ENCODE assay signal across 8 cellular contexts in genomic region chr11:118437736-118438125, GRCh38. TPM values are rescaled to one million over a fixed set of nuclear protein-coding genes. Genes with fewer than 3 reads are reported as not detected.
DNase-seq lines count a peak whose midpoint lies in the region; ATAC-seq and TF ChIP-seq lines count a peak whose summit lies in the region.

No MANE protein-coding gene starts in this region.

- peak overlapping the region; percentile 90 for H3K4me3 ChIP-seq in astrocyte of the spinal cord (ENCODE audit: low read depth, low read length)
- peak overlapping the region; percentile 95 for H3K4me3 ChIP-seq in kidney epithelial cell (ENCODE audit: low read depth, low read length)

- in situ Hi-C loops in astrocyte of the spinal cord (cut with HindIII; ENCODE audit: low sequenced_read_pairs): no loop called here

- peak; percentile 42 for DNase-seq in SIG-M5 treated with dmso at 0.1 percent for 504 hours (lab: John Stamatoyannopoulos, UW; ENCODE audit: unreplicated experiment)
- no peak for DNase-seq in SIG-M5 (lab: John Stamatoyannopoulos, UW)
- DNase-seq in RKO (ENCODE audit: low spot score): peak; percentile 51
- no peak for DNase-seq in astrocyte of the spinal cord (ENCODE audit: low read depth, low spot score)
- DNase-seq in kidney epithelial cell (ENCODE audit: low read depth): no peak
- DNase-seq in stimulated activated CD4-positive, alpha-beta T cell treated with anti-CD3 and anti-CD28 coated beads, Interleukin-1b, Interleukin-23, amount 100 ng/mL, for 48 hours: peak; percentile 24
- DNase-seq in MV-4-11 (lab: John Stamatoyannopoulos, UW): no peak

- TF ChIP-seq CTCF in astrocyte of the spinal cord (IDR thresholded peaks at IDR 0.05; ENCODE audit: low read depth, low read length) (no peak), kidney epithelial cell (IDR thresholded peaks at IDR 0.05; ENCODE audit: insufficient read depth, low read length, poor library complexity, severe bottlenecking) (no peak)

- ATAC-seq in HG03439 (IDR thresholded peaks at IDR 0.05; ENCODE audit: unreplicated experiment): no peak

- no peaks in the 10 kb centered on the region for H3K27me3 ChIP-seq in kidney epithelial cell (ENCODE audit: control insufficient read depth, insufficient read depth, low read length)

- H3K36me3 ChIP-seq in kidney epithelial cell (ENCODE audit: control insufficient read depth, insufficient read depth, low read length): no peaks in the 10 kb centered on the region

RNA-seq across cellular contexts. Expression of gene KMT2A, which starts 1.4 kb away (rescaled TPM):
- total RNA-seq in kidney epithelial cell: 42.2 and 45.6 TPM in 2 replicates

RNA-seq across cellular contexts. Expression of gene ATP5MG, which starts 36.3 kb away (rescaled TPM):
- 52.6 and 52.7 TPM in 2 replicates for total RNA-seq in kidney epithelial cell

Comparison
In these comparisons a context has a peak if more than half of its experiments do, and no peak if none do; other contexts are left out.
1. DNase-seq: peak in SIG-M5 treated with dmso at 0.1 percent for 504 hours (single experiment), RKO (single experiment) and stimulated activated CD4-positive, alpha-beta T cell treated with anti-CD3 and anti-CD28 coated beads, Interleukin-1b, Interleukin-23, amount 100 ng/mL, for 48 hours (single experiment); none in SIG-M5 (single experiment), astrocyte of the spinal cord (single experiment), kidney epithelial cell (single experiment) and MV-4-11 (single experiment).